ENCODE assay signal across 1 cellular context in the genomic region with DNA sequence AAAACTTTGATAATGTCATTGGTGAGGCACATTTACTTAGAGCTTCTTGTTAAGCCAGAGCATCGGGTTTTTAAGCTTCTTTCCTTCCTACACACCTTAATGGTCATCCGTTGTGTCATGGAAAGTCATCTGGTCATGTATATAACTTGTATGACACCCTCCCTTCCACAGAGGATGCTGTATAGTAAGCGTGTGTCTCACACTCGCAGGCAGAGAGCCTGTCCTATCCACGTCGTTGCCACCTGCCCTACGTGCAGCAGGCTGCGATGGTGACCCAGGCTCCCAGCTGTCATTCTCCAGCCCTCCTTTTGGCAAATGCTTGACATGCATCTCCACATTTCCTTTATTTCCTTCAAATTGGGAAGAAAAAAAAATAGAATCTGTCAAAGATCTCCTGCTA.
TF ChIP-seq lines count a peak whose summit lies in the region.

No MANE protein-coding gene starts in this region.

TF ChIP-seq in SK-N-SH, 30 proteins besides CTCF, POLR2A, EP300 and RAD21 (continued from another document):
- TF ChIP-seq, protein P1, sequence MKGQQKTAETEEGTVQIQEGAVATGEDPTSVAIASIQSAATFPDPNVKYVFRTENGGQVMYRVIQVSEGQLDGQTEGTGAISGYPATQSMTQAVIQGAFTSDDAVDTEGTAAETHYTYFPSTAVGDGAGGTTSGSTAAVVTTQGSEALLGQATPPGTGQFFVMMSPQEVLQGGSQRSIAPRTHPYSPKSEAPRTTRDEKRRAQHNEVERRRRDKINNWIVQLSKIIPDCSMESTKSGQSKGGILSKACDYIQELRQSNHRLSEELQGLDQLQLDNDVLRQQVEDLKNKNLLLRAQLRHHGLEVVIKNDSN (IDR thresholded peaks at IDR 0.05; ENCODE audit: borderline replicate concordance, low read depth), result no peak
- no peak for TF ChIP-seq POLR2AphosphoS5 (IDR thresholded peaks at IDR 0.05; ENCODE audit: low read depth, low read length)
